1 cellular context compared by ENCODE assay signal in the genomic region with DNA sequence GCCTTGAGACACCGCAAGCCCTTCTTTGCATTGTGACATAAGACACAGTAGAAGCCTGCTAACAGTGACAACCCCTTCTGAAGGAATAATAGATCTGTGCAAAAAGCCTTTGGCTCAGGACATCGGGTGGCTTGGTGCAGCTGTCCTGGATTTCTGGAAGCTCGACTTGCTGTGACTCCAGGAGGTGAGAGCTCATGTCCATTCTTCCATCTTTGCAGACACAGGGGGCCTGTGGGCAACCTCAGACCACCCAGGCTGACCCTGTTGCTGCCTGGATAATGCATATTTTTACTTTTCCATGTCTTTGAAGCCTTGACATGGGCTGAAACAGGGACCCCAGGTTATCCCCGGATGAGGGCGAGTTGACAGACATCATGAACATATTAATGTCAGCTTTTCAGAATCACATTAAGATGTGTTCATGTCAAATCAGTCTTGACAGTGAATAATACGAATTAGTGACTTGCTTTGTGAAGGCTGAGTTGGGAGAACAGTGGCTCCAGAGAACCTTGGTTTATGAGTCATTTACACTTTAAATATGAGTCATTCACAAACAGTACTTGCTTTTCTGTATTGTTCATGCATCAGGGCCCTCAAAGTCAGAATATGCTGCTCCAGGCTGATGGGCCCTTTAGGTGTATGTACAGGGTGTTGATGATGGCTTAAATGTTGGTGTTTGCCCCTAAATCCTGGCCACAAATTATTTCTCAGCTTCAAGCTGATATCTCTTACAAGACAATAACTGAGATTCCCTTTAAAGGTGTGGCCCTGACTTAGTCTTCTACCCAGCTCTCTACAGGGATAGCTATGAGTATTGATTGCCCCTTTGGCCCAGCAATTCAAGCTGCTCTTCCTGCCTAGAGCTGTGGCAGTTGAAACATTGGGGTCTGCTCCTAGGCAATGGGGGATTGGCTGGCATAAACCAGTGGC.
A peak's percentile ranks its signal among the peaks of the same experiment; 100 is the strongest.
TF ChIP-seq lines count a peak whose summit lies in the region.

No MANE protein-coding gene starts in this region.

TF ChIP-seq in K562, 482 proteins besides CTCF, POLR2A, EP300 and RAD21 (continued from another document and continues in another):
- TF ChIP-seq, protein P1, sequence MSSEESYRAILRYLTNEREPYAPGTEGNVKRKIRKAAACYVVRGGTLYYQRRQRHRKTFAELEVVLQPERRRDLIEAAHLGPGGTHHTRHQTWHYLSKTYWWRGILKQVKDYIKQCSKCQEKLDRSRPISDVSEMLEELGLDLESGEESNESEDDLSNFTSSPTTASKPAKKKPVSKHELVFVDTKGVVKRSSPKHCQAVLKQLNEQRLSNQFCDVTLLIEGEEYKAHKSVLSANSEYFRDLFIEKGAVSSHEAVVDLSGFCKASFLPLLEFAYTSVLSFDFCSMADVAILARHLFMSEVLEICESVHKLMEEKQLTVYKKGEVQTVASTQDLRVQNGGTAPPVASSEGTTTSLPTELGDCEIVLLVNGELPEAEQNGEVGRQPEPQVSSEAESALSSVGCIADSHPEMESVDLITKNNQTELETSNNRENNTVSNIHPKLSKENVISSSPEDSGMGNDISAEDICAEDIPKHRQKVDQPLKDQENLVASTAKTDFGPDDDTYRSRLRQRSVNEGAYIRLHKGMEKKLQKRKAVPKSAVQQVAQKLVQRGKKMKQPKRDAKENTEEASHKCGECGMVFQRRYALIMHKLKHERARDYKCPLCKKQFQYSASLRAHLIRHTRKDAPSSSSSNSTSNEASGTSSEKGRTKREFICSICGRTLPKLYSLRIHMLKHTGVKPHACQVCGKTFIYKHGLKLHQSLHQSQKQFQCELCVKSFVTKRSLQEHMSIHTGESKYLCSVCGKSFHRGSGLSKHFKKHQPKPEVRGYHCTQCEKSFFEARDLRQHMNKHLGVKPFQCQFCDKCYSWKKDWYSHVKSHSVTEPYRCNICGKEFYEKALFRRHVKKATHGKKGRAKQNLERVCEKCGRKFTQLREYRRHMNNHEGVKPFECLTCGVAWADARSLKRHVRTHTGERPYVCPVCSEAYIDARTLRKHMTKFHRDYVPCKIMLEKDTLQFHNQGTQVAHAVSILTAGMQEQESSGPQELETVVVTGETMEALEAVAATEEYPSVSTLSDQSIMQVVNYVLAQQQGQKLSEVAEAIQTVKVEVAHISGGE (CRISPR knock-in tag; IDR thresholded peaks at IDR 0.05) = no peak
- TF ChIP-seq ZNF197 (CRISPR knock-in tag; IDR thresholded peaks at IDR 0.05; ENCODE audit: low read depth) (no peak), CBFB (CRISPR knock-in tag; IDR thresholded peaks at IDR 0.05) (no peak), XRCC4 (IDR thresholded peaks at IDR 0.05; ENCODE audit: extremely low read depth, insufficient read depth, insufficient read length) (no peak), EGR1 (conservative IDR thresholded peaks at IDR 0.05) (no peak), FOSL1 (tag; conservative IDR thresholded peaks at IDR 0.05) (peak; percentile 99), NR4A1 (CRISPR knock-in tag; IDR thresholded peaks at IDR 0.05) (no peak), NR4A1 (tag; IDR thresholded peaks at IDR 0.05) (no peak), HIVEP1 (CRISPR knock-in tag; IDR thresholded peaks at IDR 0.05) (no peak), MAFK (IDR thresholded peaks at IDR 0.05; ENCODE audit: low read length) (no peak), SMARCA4 (IDR thresholded peaks at IDR 0.05) (peak; percentile 73), FOS (IDR thresholded peaks at IDR 0.05; ENCODE audit: extremely low read depth, insufficient read length) (peak; percentile 60), JUN (IDR thresholded peaks at IDR 0.05; ENCODE audit: borderline replicate concordance, low read depth, low read length) (peak; percentile 93), JUN (CRISPR knock-in tag; IDR thresholded peaks at IDR 0.05; ENCODE audit: borderline replicate concordance) (no peak), CBX2 (IDR thresholded peaks at IDR 0.05; ENCODE audit: insufficient read depth, low read length, poor library complexity, severe bottlenecking) (no peak), JUND (IDR thresholded peaks at IDR 0.05; ENCODE audit: borderline replicate concordance, low read depth, low read length) (peak; percentile 94), JUND (tag; IDR thresholded peaks at IDR 0.05; ENCODE audit: borderline replicate concordance, low read depth, low read length) (peak; percentile 91), DDX20 (tag; IDR thresholded peaks at IDR 0.05; ENCODE audit: low read depth) (no peak), SMARCE1 (IDR thresholded peaks at IDR 0.05) (peak; percentile 79), RCOR1 (IDR thresholded peaks at IDR 0.05; ENCODE audit: borderline replicate concordance in 1 of 2, low read depth in 2 of 2, low read length in 2 of 2) (no peak), ZNF717 (CRISPR knock-in tag; IDR thresholded peaks at IDR 0.05) (no peak), ARID1B (IDR thresholded peaks at IDR 0.05) (peak; percentile 65), DPF2 (IDR thresholded peaks at IDR 0.05) (peak; percentile 54; the same call in 1 of the 2 replicates)
- TF ChIP-seq, protein P2, sequence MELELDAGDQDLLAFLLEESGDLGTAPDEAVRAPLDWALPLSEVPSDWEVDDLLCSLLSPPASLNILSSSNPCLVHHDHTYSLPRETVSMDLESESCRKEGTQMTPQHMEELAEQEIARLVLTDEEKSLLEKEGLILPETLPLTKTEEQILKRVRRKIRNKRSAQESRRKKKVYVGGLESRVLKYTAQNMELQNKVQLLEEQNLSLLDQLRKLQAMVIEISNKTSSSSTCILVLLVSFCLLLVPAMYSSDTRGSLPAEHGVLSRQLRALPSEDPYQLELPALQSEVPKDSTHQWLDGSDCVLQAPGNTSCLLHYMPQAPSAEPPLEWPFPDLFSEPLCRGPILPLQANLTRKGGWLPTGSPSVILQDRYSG (tag; conservative IDR thresholded peaks at IDR 0.05; ENCODE audit: low read depth) = no peak
- TF ChIP-seq, protein P3, sequence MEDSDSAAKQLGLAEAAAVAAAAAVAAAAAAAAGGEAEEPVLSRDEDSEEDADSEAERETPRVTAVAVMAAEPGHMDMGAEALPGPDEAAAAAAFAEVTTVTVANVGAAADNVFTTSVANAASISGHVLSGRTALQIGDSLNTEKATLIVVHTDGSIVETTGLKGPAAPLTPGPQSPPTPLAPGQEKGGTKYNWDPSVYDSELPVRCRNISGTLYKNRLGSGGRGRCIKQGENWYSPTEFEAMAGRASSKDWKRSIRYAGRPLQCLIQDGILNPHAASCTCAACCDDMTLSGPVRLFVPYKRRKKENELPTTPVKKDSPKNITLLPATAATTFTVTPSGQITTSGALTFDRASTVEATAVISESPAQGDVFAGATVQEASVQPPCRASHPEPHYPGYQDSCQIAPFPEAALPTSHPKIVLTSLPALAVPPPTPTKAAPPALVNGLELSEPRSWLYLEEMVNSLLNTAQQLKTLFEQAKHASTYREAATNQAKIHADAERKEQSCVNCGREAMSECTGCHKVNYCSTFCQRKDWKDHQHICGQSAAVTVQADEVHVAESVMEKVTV (CRISPR knock-in tag; IDR thresholded peaks at IDR 0.05) = no peak
- TF ChIP-seq, protein P4, sequence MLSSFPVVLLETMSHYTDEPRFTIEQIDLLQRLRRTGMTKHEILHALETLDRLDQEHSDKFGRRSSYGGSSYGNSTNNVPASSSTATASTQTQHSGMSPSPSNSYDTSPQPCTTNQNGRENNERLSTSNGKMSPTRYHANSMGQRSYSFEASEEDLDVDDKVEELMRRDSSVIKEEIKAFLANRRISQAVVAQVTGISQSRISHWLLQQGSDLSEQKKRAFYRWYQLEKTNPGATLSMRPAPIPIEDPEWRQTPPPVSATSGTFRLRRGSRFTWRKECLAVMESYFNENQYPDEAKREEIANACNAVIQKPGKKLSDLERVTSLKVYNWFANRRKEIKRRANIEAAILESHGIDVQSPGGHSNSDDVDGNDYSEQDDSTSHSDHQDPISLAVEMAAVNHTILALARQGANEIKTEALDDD (IDR thresholded peaks at IDR 0.05) = no peak
- TF ChIP-seq, protein P5, sequence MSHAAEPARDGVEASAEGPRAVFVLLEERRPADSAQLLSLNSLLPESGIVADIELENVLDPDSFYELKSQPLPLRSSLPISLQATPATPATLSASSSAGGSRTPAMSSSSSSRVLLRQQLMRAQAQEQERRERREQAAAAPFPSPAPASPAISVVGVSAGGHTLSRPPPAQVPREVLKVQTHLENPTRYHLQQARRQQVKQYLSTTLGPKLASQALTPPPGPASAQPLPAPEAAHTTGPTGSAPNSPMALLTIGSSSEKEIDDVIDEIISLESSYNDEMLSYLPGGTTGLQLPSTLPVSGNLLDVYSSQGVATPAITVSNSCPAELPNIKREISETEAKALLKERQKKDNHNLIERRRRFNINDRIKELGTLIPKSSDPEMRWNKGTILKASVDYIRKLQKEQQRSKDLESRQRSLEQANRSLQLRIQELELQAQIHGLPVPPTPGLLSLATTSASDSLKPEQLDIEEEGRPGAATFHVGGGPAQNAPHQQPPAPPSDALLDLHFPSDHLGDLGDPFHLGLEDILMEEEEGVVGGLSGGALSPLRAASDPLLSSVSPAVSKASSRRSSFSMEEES (CRISPR knock-in tag; IDR thresholded peaks at IDR 0.05) = no peak
- TF ChIP-seq, protein P6, sequence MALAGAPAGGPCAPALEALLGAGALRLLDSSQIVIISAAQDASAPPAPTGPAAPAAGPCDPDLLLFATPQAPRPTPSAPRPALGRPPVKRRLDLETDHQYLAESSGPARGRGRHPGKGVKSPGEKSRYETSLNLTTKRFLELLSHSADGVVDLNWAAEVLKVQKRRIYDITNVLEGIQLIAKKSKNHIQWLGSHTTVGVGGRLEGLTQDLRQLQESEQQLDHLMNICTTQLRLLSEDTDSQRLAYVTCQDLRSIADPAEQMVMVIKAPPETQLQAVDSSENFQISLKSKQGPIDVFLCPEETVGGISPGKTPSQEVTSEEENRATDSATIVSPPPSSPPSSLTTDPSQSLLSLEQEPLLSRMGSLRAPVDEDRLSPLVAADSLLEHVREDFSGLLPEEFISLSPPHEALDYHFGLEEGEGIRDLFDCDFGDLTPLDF (CRISPR knock-in tag; IDR thresholded peaks at IDR 0.05) = no peak
- TF ChIP-seq, protein P7, sequence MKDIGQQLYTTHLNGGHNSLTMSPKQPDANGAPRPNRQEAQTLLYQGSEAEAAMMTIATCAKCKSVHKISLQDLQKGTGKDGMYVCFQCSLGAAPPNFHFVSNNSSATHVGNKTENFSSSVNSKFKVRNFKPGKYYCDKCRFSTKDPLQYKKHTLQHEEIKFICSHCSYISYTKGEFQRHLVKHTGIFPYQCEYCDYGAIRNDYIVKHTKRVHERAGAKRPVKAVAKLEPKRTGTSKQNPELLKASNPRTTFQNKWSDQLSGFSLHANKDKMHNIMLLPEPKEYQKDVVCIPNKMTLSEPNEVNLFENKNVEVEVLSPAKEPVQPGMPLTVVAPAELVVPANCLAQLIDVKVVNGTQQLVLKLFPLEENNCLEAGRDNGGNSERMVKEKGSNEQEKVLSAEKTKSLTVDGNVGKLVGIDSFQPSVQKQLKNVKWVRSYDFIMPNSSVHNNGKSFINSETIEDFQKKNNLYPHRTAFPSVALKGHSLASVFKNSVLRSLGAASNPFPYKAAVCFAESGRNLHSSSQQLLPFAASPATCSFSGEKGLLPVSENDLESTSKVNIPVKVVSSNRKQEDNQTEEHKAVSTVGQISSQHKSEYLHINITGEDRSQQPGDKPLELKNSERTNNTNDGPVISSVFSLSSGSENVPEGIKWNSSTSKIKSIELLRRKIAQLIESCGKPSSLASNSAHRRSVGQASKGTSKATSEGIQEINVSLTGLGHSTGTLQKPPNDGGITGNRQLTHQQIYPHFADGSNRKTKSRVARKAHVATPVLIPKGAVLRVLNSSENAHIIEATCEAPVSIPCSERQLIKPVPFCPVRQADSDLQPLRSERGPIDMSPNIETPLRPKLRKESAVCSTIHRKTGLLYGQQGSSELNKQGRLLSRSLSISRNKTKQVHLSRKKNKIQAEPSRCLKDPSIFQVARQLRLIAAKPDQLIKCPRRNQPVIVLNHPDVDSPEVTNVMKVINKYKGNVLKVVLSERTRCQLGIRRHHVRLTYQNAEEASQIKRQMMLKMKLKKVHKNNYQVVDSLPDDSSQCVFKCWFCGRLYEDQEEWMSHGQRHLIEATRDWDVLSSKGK (CRISPR knock-in tag; IDR thresholded peaks at IDR 0.05) = no peak
- TF ChIP-seq, protein P8, sequence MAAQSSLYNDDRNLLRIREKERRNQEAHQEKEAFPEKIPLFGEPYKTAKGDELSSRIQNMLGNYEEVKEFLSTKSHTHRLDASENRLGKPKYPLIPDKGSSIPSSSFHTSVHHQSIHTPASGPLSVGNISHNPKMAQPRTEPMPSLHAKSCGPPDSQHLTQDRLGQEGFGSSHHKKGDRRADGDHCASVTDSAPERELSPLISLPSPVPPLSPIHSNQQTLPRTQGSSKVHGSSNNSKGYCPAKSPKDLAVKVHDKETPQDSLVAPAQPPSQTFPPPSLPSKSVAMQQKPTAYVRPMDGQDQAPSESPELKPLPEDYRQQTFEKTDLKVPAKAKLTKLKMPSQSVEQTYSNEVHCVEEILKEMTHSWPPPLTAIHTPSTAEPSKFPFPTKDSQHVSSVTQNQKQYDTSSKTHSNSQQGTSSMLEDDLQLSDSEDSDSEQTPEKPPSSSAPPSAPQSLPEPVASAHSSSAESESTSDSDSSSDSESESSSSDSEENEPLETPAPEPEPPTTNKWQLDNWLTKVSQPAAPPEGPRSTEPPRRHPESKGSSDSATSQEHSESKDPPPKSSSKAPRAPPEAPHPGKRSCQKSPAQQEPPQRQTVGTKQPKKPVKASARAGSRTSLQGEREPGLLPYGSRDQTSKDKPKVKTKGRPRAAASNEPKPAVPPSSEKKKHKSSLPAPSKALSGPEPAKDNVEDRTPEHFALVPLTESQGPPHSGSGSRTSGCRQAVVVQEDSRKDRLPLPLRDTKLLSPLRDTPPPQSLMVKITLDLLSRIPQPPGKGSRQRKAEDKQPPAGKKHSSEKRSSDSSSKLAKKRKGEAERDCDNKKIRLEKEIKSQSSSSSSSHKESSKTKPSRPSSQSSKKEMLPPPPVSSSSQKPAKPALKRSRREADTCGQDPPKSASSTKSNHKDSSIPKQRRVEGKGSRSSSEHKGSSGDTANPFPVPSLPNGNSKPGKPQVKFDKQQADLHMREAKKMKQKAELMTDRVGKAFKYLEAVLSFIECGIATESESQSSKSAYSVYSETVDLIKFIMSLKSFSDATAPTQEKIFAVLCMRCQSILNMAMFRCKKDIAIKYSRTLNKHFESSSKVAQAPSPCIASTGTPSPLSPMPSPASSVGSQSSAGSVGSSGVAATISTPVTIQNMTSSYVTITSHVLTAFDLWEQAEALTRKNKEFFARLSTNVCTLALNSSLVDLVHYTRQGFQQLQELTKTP (IDR thresholded peaks at IDR 0.05; ENCODE audit: low read depth in 1 of 2, partially characterized antibody in 2 of 2) = no peak
- TF ChIP-seq, protein P9, sequence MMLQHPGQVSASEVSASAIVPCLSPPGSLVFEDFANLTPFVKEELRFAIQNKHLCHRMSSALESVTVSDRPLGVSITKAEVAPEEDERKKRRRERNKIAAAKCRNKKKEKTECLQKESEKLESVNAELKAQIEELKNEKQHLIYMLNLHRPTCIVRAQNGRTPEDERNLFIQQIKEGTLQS (IDR thresholded peaks at IDR 0.05) = peak; percentile 96
- TF ChIP-seq, protein P9 (CRISPR knock-in tag; conservative IDR thresholded peaks at IDR 0.05) = no peak
